ENCODE assay signal across 13 cellular contexts in the genomic region with DNA sequence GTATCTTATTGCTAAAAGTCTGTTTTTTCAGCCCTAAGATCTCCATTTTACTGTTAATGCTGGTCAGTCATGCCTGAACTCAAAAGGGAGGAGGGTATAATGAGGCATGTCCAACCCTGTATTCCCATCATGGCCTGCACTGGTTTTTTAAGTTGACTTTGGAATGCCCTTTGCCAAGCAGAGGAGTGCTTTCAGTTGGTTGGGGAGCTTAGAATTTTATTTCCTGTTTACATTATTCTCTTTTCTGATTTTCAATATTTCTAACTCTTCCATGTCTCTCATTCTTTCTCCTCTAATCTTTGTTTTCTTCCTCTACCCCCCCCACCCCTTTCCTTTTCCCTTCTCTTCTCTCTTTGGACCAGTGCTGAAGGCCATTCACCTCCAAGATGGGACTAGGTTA. TPM values are rescaled to one million over a fixed set of nuclear protein-coding genes. Genes with fewer than 3 reads are reported as not detected.
"Had no signal": no experiment of that assay in that cellular context is flagged by ENCODE, and none has a peak within 500 bp of the region (broad histone marks: within the 10 kb centered on the region; RNA-seq: fewer than 3 reads in every experiment).

No MANE protein-coding gene starts in this region.

- H3K27ac Mint-ChIP-seq: activated naive CD8-positive, alpha-beta T cell treated with anti-CD3 and anti-CD28 coated beads, Interleukin-2, amount 10 ng/mL, durations not matched to agents 7 days and 5 days; activated T-cell treated with anti-CD3 and anti-CD28 coated beads, Interleukin-2, amount 50 U/mL, for 72 hours; T-helper 2 cell treated with Interferon-gamma antibody and Interleukin-4, amounts not matched to agents 5 μg/mL and 100 μg/mL, for 36 hours had no signal

- H3K27ac ChIP-seq: colonic mucosa, gastroesophageal sphincter, neutrophil, right atrium auricular region had no signal

- H3K36me3 ChIP-seq: colonic mucosa, gastroesophageal sphincter, neutrophil, right atrium auricular region had no signal

- H3K36me3 Mint-ChIP-seq: activated naive CD8-positive, alpha-beta T cell treated with anti-CD3 and anti-CD28 coated beads, Interleukin-2, amount 10 ng/mL, durations not matched to agents 7 days and 5 days had no signal

- H3K4me1 ChIP-seq: colonic mucosa had no signal

- H3K27me3 ChIP-seq: colonic mucosa, gastroesophageal sphincter, right atrium auricular region, testis had no signal

- H3K9me3 Mint-ChIP-seq: activated naive CD8-positive, alpha-beta T cell treated with anti-CD3 and anti-CD28 coated beads, Interleukin-2, amount 10 ng/mL, durations not matched to agents 7 days and 5 days had no signal

- H3K9me3 ChIP-seq: colonic mucosa, gastroesophageal sphincter, neutrophil, right atrium auricular region, testis had no signal

- H3K4me3 ChIP-seq: colonic mucosa, gastroesophageal sphincter, right atrium auricular region, testis had no signal

RNA-seq across cellular contexts. Expression of gene DHRS2, which starts 4.9 kb away (rescaled TPM):
- total RNA-seq: aorta, fibroblast of lung, left ventricle myocardium superior, mesenteric fat pad, posterior vena cava, right atrium auricular region had no signal

RNA-seq across cellular contexts. Expression of gene JPH4, which starts 52.6 kb away (rescaled TPM):
- total RNA-seq: activated naive CD8-positive, alpha-beta T cell treated with anti-CD3 and anti-CD28 coated beads, Interleukin-2, amount 10 ng/mL, durations not matched to agents 7 days and 5 days; fibroblast of lung had no signal
- polyA plus RNA-seq: fibroblast of lung had no signal
